ENCODE assay signal across 11 cellular contexts in the genomic region with DNA sequence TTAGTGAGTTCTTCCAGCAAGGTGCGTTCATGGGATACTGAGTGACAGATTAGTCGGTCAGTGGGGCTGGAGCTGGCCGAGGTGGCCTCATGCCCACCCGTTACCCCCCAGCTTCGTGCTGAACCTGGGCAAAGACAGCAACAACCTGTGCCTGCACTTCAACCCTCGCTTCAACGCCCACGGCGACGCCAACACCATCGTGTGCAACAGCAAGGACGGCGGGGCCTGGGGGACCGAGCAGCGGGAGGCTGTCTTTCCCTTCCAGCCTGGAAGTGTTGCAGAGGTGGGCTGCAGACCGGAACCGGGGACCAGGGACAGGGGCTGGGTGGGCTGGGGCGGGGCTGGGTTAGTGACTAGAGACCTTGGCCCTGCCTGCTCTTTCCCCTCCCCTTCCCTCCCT. TPM values are rescaled to one million over a fixed set of nuclear protein-coding genes. Genes with fewer than 3 reads are reported as not detected.
DNase-seq lines count a peak whose midpoint lies in the region; ATAC-seq, FAIRE-seq and TF ChIP-seq lines count a peak whose summit lies in the region.
"Had no signal": no experiment of that assay in that cellular context is flagged by ENCODE, and none has a peak within 500 bp of the region (broad histone marks: within the 10 kb centered on the region; RNA-seq: fewer than 3 reads in every experiment).

No MANE protein-coding gene starts in this region.

- no peaks in the 10 kb centered on the region for H4K20me1 ChIP-seq in K562 (replicated peaks; ENCODE audit: control insufficient read depth, insufficient read depth, low read length)

- no peak for FAIRE-seq in K562 (lab: Jason Lieb, UNC)

- peaks cover 0 to 10% (median 0%) of the 10 kb centered on the region in 5 donors for H3K36me3 Mint-ChIP-seq in naive thymus-derived CD4-positive, alpha-beta T cell

- H3K4me3 ChIP-seq in AG04449 (ENCODE audit: low read depth, low read length) (peak overlapping the region; percentile 97), HFF-Myc (replicated peaks; ENCODE audit: low read depth, low read length) (peak overlapping the region; percentile 88), K562 (no peak overlapping the region)
- H3K4me3 ChIP-seq in naive thymus-derived CD4-positive, alpha-beta T cell (ENCODE audit: low read length) = no peak overlapping the region

- peaks cover 9 to 62% of the 10 kb centered on the region in 2 experiments; a peak in 4 of 5 replicates for H3K4me1 ChIP-seq in K562 (replicated peaks in 1 of 2; ENCODE audit: control insufficient read depth in 2 of 2, insufficient read depth in 2 of 2, low read length in 2 of 2)
- peaks cover 29% of the 10 kb centered on the region in 2 donors for H3K4me1 ChIP-seq in naive thymus-derived CD4-positive, alpha-beta T cell (ENCODE audit: control insufficient read depth in 2 of 2, insufficient read depth in 2 of 2, low read length in 2 of 2)

- no peak for TF ChIP-seq RAD21 in K562 (CRISPR knock-in tag; conservative IDR thresholded peaks at IDR 0.05 in 1 of 2, IDR thresholded peaks at IDR 0.05 in 1 of 2)

- peak overlapping the region in 1 of 2 experiments; percentile 74; a peak in 2 of 4 replicates for H3K9ac ChIP-seq in K562 (ENCODE audit: insufficient read depth in 1 of 2, low read depth in 2 of 2, low read length in 2 of 2)

- H3K27ac Mint-ChIP-seq in naive thymus-derived CD4-positive, alpha-beta T cell = peak overlapping the region in 5 of 9 donors; percentile 68 to 100 (median 100)

- CTCF ChIA-PET in AG04449 (lab: Yijun Ruan, JAX) = interaction anchor here (1.0 to 16.5 kb wide), 3 partner anchors 17 to 55 kb away, joined by 3 to 333 read pairs (median 33); a partner anchor contains a TSS
- CTCF ChIA-PET in K562 (lab: Yijun Ruan, JAX; ENCODE audit: low intra/inter-chr PET ratio) = no interaction called here
- CTCF ChIA-PET in naive thymus-derived CD4-positive, alpha-beta T cell (lab: Charles Lee) = interaction anchor here (0.7 to 13.7 kb wide), 2 partner anchors 23 to 40 kb away, joined by 3 to 254 read pairs; a partner anchor contains a TSS

- H3K9me3 ChIP-seq in K562 (replicated peaks; ENCODE audit: control insufficient read depth, insufficient read depth, low read depth, low read length) = no peaks in the 10 kb centered on the region
- no peaks in the 10 kb centered on the region for H3K9me3 ChIP-seq in naive thymus-derived CD4-positive, alpha-beta T cell (ENCODE audit: control insufficient read depth in 2 of 3, low read length in 3 of 3)

- no peak for TF ChIP-seq CTCF in AG04449 (IDR thresholded peaks at IDR 0.05; ENCODE audit: insufficient read depth, low read length, missing control alignments)
- TF ChIP-seq CTCF in HFF-Myc (IDR thresholded peaks at IDR 0.05; ENCODE audit: low read depth, low read length, missing control alignments) = no peak
- TF ChIP-seq CTCF in K562 (IDR thresholded peaks at IDR 0.05 in 2 of 3, conservative IDR thresholded peaks at IDR 0.05 in 1 of 3; ENCODE audit: insufficient read depth in 2 of 3, low read depth in 1 of 3, low read length in 3 of 3) = no peak

- H3K4me3 Mint-ChIP-seq in naive thymus-derived CD4-positive, alpha-beta T cell = peak overlapping the region in 1 of 10 donors; percentile 58

- in situ Hi-C loops in K562 (cut with MboI) = no loop called here

- peaks cover 5% of the 10 kb centered on the region; the same call in 1 of the 3 replicates for H3K36me3 ChIP-seq in K562 (ENCODE audit: control insufficient read depth, insufficient read depth, low read length)
- H3K36me3 ChIP-seq in naive thymus-derived CD4-positive, alpha-beta T cell (ENCODE audit: control insufficient read depth in 2 of 3, insufficient read depth in 3 of 3, low read length in 3 of 3) = no peaks in the 10 kb centered on the region

- no peaks in the 10 kb centered on the region for H3K27me3 Mint-ChIP-seq in naive thymus-derived CD4-positive, alpha-beta T cell

- no peak for TF ChIP-seq POLR2A in K562 (conservative IDR thresholded peaks at IDR 0.05)

- no peak for TF ChIP-seq EP300 in K562 (IDR thresholded peaks at IDR 0.05; ENCODE audit: low read length)

- H2AFZ ChIP-seq in K562 (ENCODE audit: low read depth, low read length) = no peak overlapping the region

- peaks cover 23% of the 10 kb centered on the region for H3K79me2 ChIP-seq in K562 (ENCODE audit: control insufficient read depth, insufficient read depth, low read length)

- H3K27me3 ChIP-seq in K562 (ENCODE audit: control insufficient read depth in 2 of 2, insufficient read depth in 2 of 2, low read length in 2 of 2) = no peaks in the 10 kb centered on the region
- H3K27me3 ChIP-seq in naive thymus-derived CD4-positive, alpha-beta T cell (ENCODE audit: control insufficient read depth in 2 of 2, insufficient read depth in 2 of 2, low read length in 2 of 2) = no peaks in the 10 kb centered on the region

- H3K4me2 ChIP-seq in K562 (ENCODE audit: insufficient read depth, low read length) = no peak overlapping the region

- H3K9me1 ChIP-seq in K562 (ENCODE audit: control insufficient read depth, insufficient read depth, low read length) = no peaks in the 10 kb centered on the region

- POLR2A ChIA-PET in AG04449 (lab: Yijun Ruan, JAX) = interaction anchor here (1.4 kb wide), 1 partner anchor 17 kb away, joined by 6 read pairs; no protein-coding TSS in a partner anchor
- POLR2A ChIA-PET in K562 (lab: Yijun Ruan, JAX) = no interaction called here
- POLR2A ChIA-PET in naive thymus-derived CD4-positive, alpha-beta T cell (lab: Charles Lee) = interaction anchor here (0.7 to 10.0 kb wide), 14 partner anchors 7 to 116 kb away, joined by 3 to 142 read pairs (median 10); a partner anchor contains a TSS

- no peak overlapping the region; the same call in 2 of the 3 replicates for H3K27ac ChIP-seq in K562 (ENCODE audit: extremely low read depth, low read depth, low read length)
- H3K27ac ChIP-seq in naive thymus-derived CD4-positive, alpha-beta T cell (ENCODE audit: low read depth, low read length) = peak overlapping the region; percentile 99

- BruUV-seq in K562 (replicated peaks; lab: Mats Ljungman, UMichigan) = no TSS peak

- intact Hi-C loops in K562 (cut with micrococcal nuclease) = no loop called here
- intact Hi-C loops in naive thymus-derived CD4-positive, alpha-beta T cell (cut with micrococcal nuclease) = loop anchor here (5.0 to 10.0 kb wide), 4 partner anchors 129 to 454 kb away; a partner anchor contains a TSS

- H3K4me1 Mint-ChIP-seq in naive thymus-derived CD4-positive, alpha-beta T cell = peaks cover 8 to 53% (median 47%) of the 10 kb centered on the region in 7 donors

- H3K9me3 Mint-ChIP-seq in naive thymus-derived CD4-positive, alpha-beta T cell = no peaks in the 10 kb centered on the region

- 90% methylated on average over 15 of the region's 18 CpGs for WGBS in K562 (ENCODE audit: insufficient coverage, low coverage, missing lambda C conversion rate)

- ATAC-seq in K562 = no peak
- ATAC-seq in naive thymus-derived CD4-positive, alpha-beta T cell = no peak
- no peak for ATAC-seq in GM18907 (IDR thresholded peaks at IDR 0.05; ENCODE audit: unreplicated experiment)

- no peak for DNase-seq in AG04449 (ENCODE audit: low read depth, low spot score)
- DNase-seq in HFF-Myc (ENCODE audit: extremely low read depth, low read depth) = no peak
- DNase-seq in K562 (ENCODE audit: extremely low read depth in 1 of 4, low spot score in 3 of 4) = no peak
- no peak for DNase-seq in naive thymus-derived CD4-positive, alpha-beta T cell
- DNase-seq in activated gamma-delta T cell (lab: John Stamatoyannopoulos, UW) = no peak
- no peak for DNase-seq in CD1c-positive myeloid dendritic cell (ENCODE audit: extremely low spot score)
- DNase-seq in cortex of kidney (lab: John Stamatoyannopoulos, UW) = no peak
- DNase-seq: activated naive CD4-positive, alpha-beta T cell treated with Interleukin-2 at 50 U/mL for 16 hours; effector CD8-positive, alpha-beta T cell; stimulated activated CD4-positive, alpha-beta T cell treated with anti-CD3 and anti-CD28 coated beads, Interleukin-2, amount 100 ng/mL, for 48 hours had no signal

RNA-seq across cellular contexts. Expression of a gene that starts 2.9 kb away (rescaled TPM):
- total RNA-seq in K562 (2011; cell fraction: chromatin; rRNA removed; ENCODE audit: low replicate concordance) = 14.2 and 41.4 TPM in 2 replicates
- total RNA-seq in K562 (2011; cell fraction: nucleolus; rRNA removed) = 152 and 183 TPM in 2 replicates
- total RNA-seq in K562 (2011; cell fraction: nucleoplasm; rRNA removed) = 99.6 and 131 TPM in 2 replicates
- 373 and 487 TPM in 2 replicates for total RNA-seq in K562 (2014; rRNA removed)
- total RNA-seq in K562 (2014; rRNA removed; fragmentation: Illumina TruSeq; extraction: Trizol) = 94.3 and 160 TPM in 2 replicates
- 455 and 466 TPM in 2 replicates for total RNA-seq in K562 (2015; rRNA removed; fragmentation: Illumina TruSeq; extraction: Trizol)
- 330 and 373 TPM in 2 replicates for total RNA-seq in K562 (2021)
- polyA plus RNA-seq in K562 (2011; rRNA removed) = 800 and 995 TPM in 2 replicates
- 1,618 and 2,500 TPM in 2 replicates for polyA plus RNA-seq in K562 (2011; cell fraction: cytosol; rRNA removed)
- polyA plus RNA-seq in K562 (2011; cell fraction: nucleus; rRNA removed) = 492 and 635 TPM in 2 replicates
- polyA plus RNA-seq in K562 (2012) = 1,292 and 1,616 TPM in 2 replicates
- 189 and 298 TPM in 2 replicates for polyA plus RNA-seq in K562 (2014; fragmentation: Illumina TruSeq; extraction: Trizol)
- polyA plus RNA-seq in K562 (2014; fragmentation: Nextera tagmentation; extraction: Ambion mirVana) = 100 to 1,000 TPM; 240 to 301 TPM
- 474 and 680 TPM in 2 replicates for polyA plus RNA-seq in K562 (2014; rRNA removed)
- 187 and 354 TPM in 2 replicates for polyA minus RNA-seq in K562 (2011; rRNA and poly(A)+ RNA removed)
- polyA minus RNA-seq in K562 (2011; cell fraction: cytosol; rRNA and poly(A)+ RNA removed) = 194 and 200 TPM in 2 replicates
- polyA minus RNA-seq in K562 (2011; cell fraction: nucleus; rRNA and poly(A)+ RNA removed) = 64.1 and 86.9 TPM in 2 replicates
- total RNA-seq in naive thymus-derived CD4-positive, alpha-beta T cell = 100 to 1,000 TPM in 2 of 5 experiments, 10 to 100 TPM in 3; 23.6 to 969 (median 54.4) TPM
- polyA plus RNA-seq in naive thymus-derived CD4-positive, alpha-beta T cell = 10 to 100 TPM; 22.9 to 30.5 TPM

RNA-seq across cellular contexts. Expression of a gene that starts 7.8 kb away (rescaled TPM):
- 24.1 and 61.4 TPM in 2 replicates for total RNA-seq in K562 (2011; cell fraction: chromatin; rRNA removed; ENCODE audit: low replicate concordance)
- total RNA-seq in K562 (2011; cell fraction: nucleolus; rRNA removed) = 43.3 and 44.0 TPM in 2 replicates
- total RNA-seq in K562 (2011; cell fraction: nucleoplasm; rRNA removed) = 30.8 and 31.2 TPM in 2 replicates
- total RNA-seq in K562 (2014; rRNA removed) = 40.9 and 42.2 TPM in 2 replicates
- 8.4 and 13.9 TPM in 2 replicates for total RNA-seq in K562 (2014; rRNA removed; fragmentation: Illumina TruSeq; extraction: Trizol)
- total RNA-seq in K562 (2015; rRNA removed; fragmentation: Illumina TruSeq; extraction: Trizol) = 29.1 and 33.7 TPM in 2 replicates
- total RNA-seq in K562 (2021) = 26.8 and 28.5 TPM in 2 replicates
- polyA plus RNA-seq in K562 (2011; rRNA removed) = 17.2 and 19.8 TPM in 2 replicates
- 19.6 and 24.7 TPM in 2 replicates for polyA plus RNA-seq in K562 (2011; cell fraction: cytosol; rRNA removed)
- 38.3 and 48.3 TPM in 2 replicates for polyA plus RNA-seq in K562 (2011; cell fraction: nucleus; rRNA removed)
- 25.1 and 27.1 TPM in 2 replicates for polyA plus RNA-seq in K562 (2012)
- polyA plus RNA-seq in K562 (2014; fragmentation: Illumina TruSeq; extraction: Trizol) = 33.6 and 34.3 TPM in 2 replicates
- 10 to 100 TPM in 1 of 2 experiments, 1 to 10 TPM in 1; 2.8 to 10.5 TPM for polyA plus RNA-seq in K562 (2014; fragmentation: Nextera tagmentation; extraction: Ambion mirVana)
- polyA plus RNA-seq in K562 (2014; rRNA removed) = 40.8 and 41.4 TPM in 2 replicates
- polyA minus RNA-seq in K562 (2011; rRNA and poly(A)+ RNA removed) = 7.3 and 8.8 TPM in 2 replicates
- 8.7 and 12.7 TPM in 2 replicates for polyA minus RNA-seq in K562 (2011; cell fraction: cytosol; rRNA and poly(A)+ RNA removed)
- polyA minus RNA-seq in K562 (2011; cell fraction: nucleus; rRNA and poly(A)+ RNA removed) = 7.2 and 10.0 TPM in 2 replicates
- 10 to 100 TPM; 32.8 to 52.5 (median 45.3) TPM for total RNA-seq in naive thymus-derived CD4-positive, alpha-beta T cell
- polyA plus RNA-seq in naive thymus-derived CD4-positive, alpha-beta T cell = 10 to 100 TPM; 42.7 to 48.6 TPM

RNA-seq across cellular contexts. Expression of a gene that starts 18.5 kb away (rescaled TPM):
- 9.1 and 30.1 TPM in 2 replicates for total RNA-seq in K562 (2011; cell fraction: chromatin; rRNA removed; ENCODE audit: low replicate concordance)
- 16.3 and 16.6 TPM in 2 replicates for total RNA-seq in K562 (2011; cell fraction: nucleolus; rRNA removed)
- total RNA-seq in K562 (2011; cell fraction: nucleoplasm; rRNA removed) = 9.3 and 13.8 TPM in 2 replicates
- 9.4 and 11.9 TPM in 2 replicates for total RNA-seq in K562 (2014; rRNA removed)
- total RNA-seq in K562 (2014; rRNA removed; fragmentation: Illumina TruSeq; extraction: Trizol) = 2.9 and 3.3 TPM in 2 replicates
- total RNA-seq in K562 (2015; rRNA removed; fragmentation: Illumina TruSeq; extraction: Trizol) = 4.0 and 4.6 TPM in 2 replicates
- total RNA-seq in K562 (2021) = 9.9 and 11.0 TPM in 2 replicates
- 6.7 and 9.9 TPM in 2 replicates for polyA plus RNA-seq in K562 (2011; rRNA removed)
- 6.9 and 10.9 TPM in 2 replicates for polyA plus RNA-seq in K562 (2011; cell fraction: cytosol; rRNA removed)
- polyA plus RNA-seq in K562 (2011; cell fraction: nucleus; rRNA removed) = 18.4 and 22.5 TPM in 2 replicates
- 6.7 and 16.8 TPM in 2 replicates for polyA plus RNA-seq in K562 (2012)
- polyA plus RNA-seq in K562 (2014; fragmentation: Illumina TruSeq; extraction: Trizol) = 5.5 and 6.6 TPM in 2 replicates
- under 1 TPM; 0.24 TPM for polyA plus RNA-seq in K562 (2014; fragmentation: Nextera tagmentation; extraction: Ambion mirVana)
- polyA plus RNA-seq in K562 (2014; rRNA removed) = 13.2 and 13.8 TPM in 2 replicates
- polyA minus RNA-seq in K562 (2011; rRNA and poly(A)+ RNA removed) = 7.9 and 10.8 TPM in 2 replicates
- 3.1 and 3.9 TPM in 2 replicates for polyA minus RNA-seq in K562 (2011; cell fraction: cytosol; rRNA and poly(A)+ RNA removed)
- polyA minus RNA-seq in K562 (2011; cell fraction: nucleus; rRNA and poly(A)+ RNA removed) = 5.8 and 8.2 TPM in 2 replicates
- 10 to 100 TPM; 15.0 to 43.0 (median 25.7) TPM for total RNA-seq in naive thymus-derived CD4-positive, alpha-beta T cell
- polyA plus RNA-seq in naive thymus-derived CD4-positive, alpha-beta T cell = 10 to 100 TPM in 1 of 2 donors, 1 to 10 TPM in 1; 6.7 to 15.4 TPM

RNA-seq across cellular contexts. Expression of a gene that starts 19.8 kb away (rescaled TPM):
- total RNA-seq in K562 (2011; cell fraction: chromatin; rRNA removed; ENCODE audit: low replicate concordance) = 8.1 and 23.1 TPM in 2 replicates
- 20.8 and 21.3 TPM in 2 replicates for total RNA-seq in K562 (2011; cell fraction: nucleolus; rRNA removed)
- total RNA-seq in K562 (2011; cell fraction: nucleoplasm; rRNA removed) = 19.4 and 21.3 TPM in 2 replicates
- total RNA-seq in K562 (2014; rRNA removed) (38.8 and 55.8 TPM in 2 replicates), K562 (2014; rRNA removed; fragmentation: Illumina TruSeq; extraction: Trizol) (27.6 and 29.0 TPM in 2 replicates), K562 (2015; rRNA removed; fragmentation: Illumina TruSeq; extraction: Trizol) (30.9 and 32.5 TPM in 2 replicates), K562 (2021) (47.5 and 50.0 TPM in 2 replicates)
- polyA plus RNA-seq in K562 (2011; rRNA removed) (42.8 and 51.4 TPM in 2 replicates), K562 (2014; fragmentation: Illumina TruSeq; extraction: Trizol) (54.2 and 62.3 TPM in 2 replicates), K562 (2014; fragmentation: Nextera tagmentation; extraction: Ambion mirVana) (10 to 100 TPM in 1 of 2 experiments, 1 to 10 TPM in 1; 7.9 to 11.8 TPM), K562 (2014; rRNA removed) (45.7 and 47.8 TPM in 2 replicates)
- polyA plus RNA-seq in K562 (2011; cell fraction: cytosol; rRNA removed) = 73.7 and 106 TPM in 2 replicates
- 34.8 and 35.2 TPM in 2 replicates for polyA plus RNA-seq in K562 (2011; cell fraction: nucleus; rRNA removed)
- polyA plus RNA-seq in K562 (2012) = 25.7 and 42.5 TPM in 2 replicates
- 21.5 and 27.1 TPM in 2 replicates for polyA minus RNA-seq in K562 (2011; rRNA and poly(A)+ RNA removed)
- 30.1 and 30.4 TPM in 2 replicates for polyA minus RNA-seq in K562 (2011; cell fraction: cytosol; rRNA and poly(A)+ RNA removed)
- 8.6 and 12.3 TPM in 2 replicates for polyA minus RNA-seq in K562 (2011; cell fraction: nucleus; rRNA and poly(A)+ RNA removed)
- total RNA-seq in naive thymus-derived CD4-positive, alpha-beta T cell = 10 to 100 TPM in 1 of 5 experiments, 1 to 10 TPM in 4; 3.9 to 27.4 (median 7.5) TPM
- 1 to 10 TPM; 1.9 to 3.6 TPM for polyA plus RNA-seq in naive thymus-derived CD4-positive, alpha-beta T cell

RNA-seq across cellular contexts. Expression of a gene that starts 38.9 kb away (rescaled TPM):
- total RNA-seq in K562 (2011; cell fraction: chromatin; rRNA removed; ENCODE audit: low replicate concordance) = 27.4 and 84.8 TPM in 2 replicates
- 40.0 and 41.0 TPM in 2 replicates for total RNA-seq in K562 (2011; cell fraction: nucleolus; rRNA removed)
- total RNA-seq in K562 (2011; cell fraction: nucleoplasm; rRNA removed) = 21.5 and 25.7 TPM in 2 replicates
- total RNA-seq in K562 (2014; rRNA removed) (18.6 and 21.2 TPM in 2 replicates), K562 (2014; rRNA removed; fragmentation: Illumina TruSeq; extraction: Trizol) (7.4 and 9.7 TPM in 2 replicates), K562 (2015; rRNA removed; fragmentation: Illumina TruSeq; extraction: Trizol) (9.3 and 9.4 TPM in 2 replicates), K562 (2021) (29.9 and 36.2 TPM in 2 replicates)
- polyA plus RNA-seq in K562 (2011; rRNA removed) (11.5 and 14.9 TPM in 2 replicates), K562 (2014; fragmentation: Illumina TruSeq; extraction: Trizol) (32.1 and 36.0 TPM in 2 replicates), K562 (2014; fragmentation: Nextera tagmentation; extraction: Ambion mirVana) (under 1 TPM; 0.10 to 0.17 TPM), K562 (2014; rRNA removed) (8.7 and 10.4 TPM in 2 replicates)
- 10.1 and 21.2 TPM in 2 replicates for polyA plus RNA-seq in K562 (2011; cell fraction: cytosol; rRNA removed)
- polyA plus RNA-seq in K562 (2011; cell fraction: nucleus; rRNA removed) = 23.7 and 33.6 TPM in 2 replicates
- polyA plus RNA-seq in K562 (2012) = 34.0 and 58.5 TPM in 2 replicates
- polyA minus RNA-seq in K562 (2011; rRNA and poly(A)+ RNA removed) = 16.7 and 17.5 TPM in 2 replicates
- 12.7 and 19.9 TPM in 2 replicates for polyA minus RNA-seq in K562 (2011; cell fraction: cytosol; rRNA and poly(A)+ RNA removed)
- polyA minus RNA-seq in K562 (2011; cell fraction: nucleus; rRNA and poly(A)+ RNA removed) = 13.7 and 15.5 TPM in 2 replicates
- 100 to 1,000 TPM in 2 of 5 experiments, 10 to 100 TPM in 3; 66.4 to 157 (median 89.2) TPM for total RNA-seq in naive thymus-derived CD4-positive, alpha-beta T cell
- 10 to 100 TPM; 12.9 to 23.0 TPM for polyA plus RNA-seq in naive thymus-derived CD4-positive, alpha-beta T cell

Comparison
In these comparisons a context has a peak if more than half of its experiments do, and no peak if none do; other contexts are left out.
1. H3K4me3 ChIP-seq: peak in AG04449 (single experiment) and HFF-Myc (single experiment); none in K562 (single experiment) and naive thymus-derived CD4-positive, alpha-beta T cell (single experiment).